ENCODE assay signal across 25 cellular contexts in the genomic region with DNA sequence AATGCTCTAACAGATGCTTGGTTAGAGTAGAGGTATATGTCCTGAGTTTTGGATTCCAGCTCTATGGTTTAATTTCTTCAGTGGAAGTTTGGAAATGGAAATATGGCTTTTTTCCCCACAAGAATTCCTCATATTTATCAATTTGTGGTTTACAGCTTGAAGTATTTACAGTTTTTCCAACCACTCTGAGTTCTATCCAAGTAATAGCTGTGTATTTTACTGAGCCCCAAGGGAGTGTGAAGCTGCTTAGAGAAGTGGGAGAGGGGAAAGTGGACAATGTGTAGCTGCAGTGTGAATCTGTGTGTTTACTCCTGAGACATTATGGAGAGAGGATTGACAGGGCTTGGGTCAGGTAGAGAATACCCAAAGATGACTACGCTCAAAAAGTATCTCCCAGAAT.
"Had no signal": no experiment of that assay in that cellular context is flagged by ENCODE, and none has a peak within 500 bp of the region (broad histone marks: within the 10 kb centered on the region; RNA-seq: fewer than 3 reads in every experiment).

No MANE protein-coding gene starts in this region.

- H3K4me1 Mint-ChIP-seq: stimulated activated naive B cell treated with anti-CD40 and anti-IgM and Interleukin-4, amounts not matched to agents 10 μg/mL and 1 μg/mL and 100 μg/mL, for 72 hours; stimulated activated naive CD8-positive, alpha-beta T cell treated with anti-CD3 and anti-CD28 coated beads, Interleukin-15, amount 100 ng/mL, for 72 hours had no signal

- H3K27ac ChIP-seq: epithelial cell of prostate, esophagus muscularis mucosa, gastrocnemius medialis, heart right ventricle, neutrophil, psoas muscle, right lobe of liver, spleen, thoracic aorta, transverse colon had no signal

- H3K9me3 Mint-ChIP-seq: dendritic cell treated with granulocyte-macrophage colony-stimulating factor and Interleukin-4, amounts not matched to agents 40 ng/mL and 50 ng/mL, for 4 days; effector memory CD8-positive, alpha-beta T cell; stimulated activated naive B cell treated with anti-CD40 and anti-IgM and Interleukin-4, amounts not matched to agents 10 μg/mL and 1 μg/mL and 100 μg/mL, for 72 hours; stimulated activated naive CD8-positive, alpha-beta T cell treated with anti-CD3 and anti-CD28 coated beads, Interleukin-15, amount 100 ng/mL, for 72 hours had no signal

- H3K36me3 Mint-ChIP-seq: stimulated activated naive B cell treated with anti-CD40 and anti-IgM and Interleukin-4, amounts not matched to agents 10 μg/mL and 1 μg/mL and 100 μg/mL, for 72 hours had no signal

- DNase-seq: effector memory CD8-positive, alpha-beta T cell; gastrocnemius medialis; heart right ventricle; hypothalamus; kidney glomerular epithelial cell; mammary epithelial cell; mucosa of descending colon; naive thymus-derived CD8-positive, alpha-beta T cell; psoas muscle; retina; right lobe of liver; spleen; stimulated activated CD4-positive, alpha-beta T cell treated with anti-CD3 and anti-CD28 coated beads, Interleukin-15, amount 100 ng/mL, for 24 hours; stimulated activated CD4-positive, alpha-beta T cell treated with anti-CD3 and anti-CD28 coated beads, Interleukin-2, amount 100 ng/mL, for 24 hours; stimulated activated CD4-positive, alpha-beta T cell treated with anti-CD3 and anti-CD28 coated beads, Interleukin-4, amount 100 ng/mL, for 4 hours; stimulated activated naive B cell treated with anti-CD40 and anti-IgM and Interleukin-4, amounts not matched to agents 10 μg/mL and 1 μg/mL and 100 μg/mL, for 72 hours; stimulated activated naive CD8-positive, alpha-beta T cell treated with anti-CD3 and anti-CD28 coated beads, Interleukin-15, amount 100 ng/mL, for 72 hours; substantia nigra; transverse colon had no signal

- H3K27ac Mint-ChIP-seq: dendritic cell treated with granulocyte-macrophage colony-stimulating factor and Interleukin-4, amounts not matched to agents 40 ng/mL and 50 ng/mL, for 4 days; effector memory CD8-positive, alpha-beta T cell; naive thymus-derived CD8-positive, alpha-beta T cell; stimulated activated naive B cell treated with anti-CD40 and anti-IgM and Interleukin-4, amounts not matched to agents 10 μg/mL and 1 μg/mL and 100 μg/mL, for 72 hours; stimulated activated naive CD8-positive, alpha-beta T cell treated with anti-CD3 and anti-CD28 coated beads, Interleukin-15, amount 100 ng/mL, for 72 hours had no signal

- H3K27me3 Mint-ChIP-seq: dendritic cell treated with granulocyte-macrophage colony-stimulating factor and Interleukin-4, amounts not matched to agents 40 ng/mL and 50 ng/mL, for 4 days; effector memory CD8-positive, alpha-beta T cell; naive thymus-derived CD8-positive, alpha-beta T cell; stimulated activated naive B cell treated with anti-CD40 and anti-IgM and Interleukin-4, amounts not matched to agents 10 μg/mL and 1 μg/mL and 100 μg/mL, for 72 hours; stimulated activated naive CD8-positive, alpha-beta T cell treated with anti-CD3 and anti-CD28 coated beads, Interleukin-15, amount 100 ng/mL, for 72 hours had no signal

- H3K4me3 Mint-ChIP-seq: dendritic cell treated with granulocyte-macrophage colony-stimulating factor and Interleukin-4, amounts not matched to agents 40 ng/mL and 50 ng/mL, for 4 days; effector memory CD8-positive, alpha-beta T cell; naive thymus-derived CD8-positive, alpha-beta T cell; stimulated activated naive B cell treated with anti-CD40 and anti-IgM and Interleukin-4, amounts not matched to agents 10 μg/mL and 1 μg/mL and 100 μg/mL, for 72 hours; stimulated activated naive CD8-positive, alpha-beta T cell treated with anti-CD3 and anti-CD28 coated beads, Interleukin-15, amount 100 ng/mL, for 72 hours had no signal

- H3K4me3 ChIP-seq: esophagus muscularis mucosa, gastrocnemius medialis, heart right ventricle, mucosa of descending colon, psoas muscle, right lobe of liver, spleen, thoracic aorta, transverse colon had no signal

- ATAC-seq: effector memory CD8-positive, alpha-beta T cell; gastrocnemius medialis; heart right ventricle; left lobe of liver; mucosa of descending colon; naive thymus-derived CD8-positive, alpha-beta T cell; psoas muscle; right lobe of liver; stimulated activated naive B cell treated with anti-CD40 and anti-IgM and Interleukin-4, amounts not matched to agents 10 μg/mL and 1 μg/mL and 100 μg/mL, for 72 hours; stimulated activated naive CD8-positive, alpha-beta T cell treated with anti-CD3 and anti-CD28 coated beads, Interleukin-15, amount 100 ng/mL, for 72 hours had no signal
